1 cellular context compared by ENCODE assay signal in genomic region chr5:93611900-93612898, GRCh38.
TF ChIP-seq lines count a peak whose summit lies in the region.

No MANE protein-coding gene starts in this region.

TF ChIP-seq in HepG2, 621 proteins besides CTCF, POLR2A, EP300 and RAD21 (continues in another document):
- TF ChIP-seq ZNF850 (CRISPR knock-in tag; conservative IDR thresholded peaks at IDR 0.05) (no peak), ZNF761 (CRISPR knock-in tag; conservative IDR thresholded peaks at IDR 0.05) (no peak), NCOA1 (CRISPR knock-in tag; IDR thresholded peaks at IDR 0.05) (no peak), FOXA3 (CRISPR knock-in tag; IDR thresholded peaks at IDR 0.05) (no peak), NFKB2 (CRISPR knock-in tag; IDR thresholded peaks at IDR 0.05; ENCODE audit: borderline replicate concordance) (0 out of 2 replicates have a peak, but pooled peaks have one; percentile 37), CHCHD3 (CRISPR knock-in tag; IDR thresholded peaks at IDR 0.05) (no peak), ZNF350 (CRISPR knock-in tag; IDR thresholded peaks at IDR 0.05; ENCODE audit: borderline replicate concordance, low read depth) (no peak), KLF6 (CRISPR knock-in tag; IDR thresholded peaks at IDR 0.05) (no peak), ERF (CRISPR knock-in tag; IDR thresholded peaks at IDR 0.05) (0 out of 2 replicates have a peak, but pooled peaks have one; percentile 14), ZNF660 (CRISPR knock-in tag; IDR thresholded peaks at IDR 0.05; ENCODE audit: borderline replicate concordance, low read depth) (no peak), PITX1 (CRISPR knock-in tag; IDR thresholded peaks at IDR 0.05) (no peak), ZNF652 (CRISPR knock-in tag; IDR thresholded peaks at IDR 0.05; ENCODE audit: borderline replicate concordance, low read depth) (no peak), TAF1 (CRISPR knock-in tag; IDR thresholded peaks at IDR 0.05) (no peak), ZNF891 (CRISPR knock-in tag; IDR thresholded peaks at IDR 0.05) (no peak), ZNF567 (CRISPR knock-in tag; IDR thresholded peaks at IDR 0.05; ENCODE audit: borderline replicate concordance) (no peak), TSC22D2 (CRISPR knock-in tag; IDR thresholded peaks at IDR 0.05; ENCODE audit: borderline replicate concordance) (no peak), TCF7 (IDR thresholded peaks at IDR 0.05; ENCODE audit: low read depth) (no peak), RXRB (CRISPR knock-in tag; IDR thresholded peaks at IDR 0.05; ENCODE audit: borderline replicate concordance) (no peak), U2AF1 (optimal IDR thresholded peaks at IDR 0.05; ENCODE audit: low read depth, low read length) (no peak), ZNF616 (CRISPR knock-in tag; IDR thresholded peaks at IDR 0.05; ENCODE audit: low read depth) (no peak), ZNF644 (CRISPR knock-in tag; IDR thresholded peaks at IDR 0.05; ENCODE audit: low read depth) (no peak), ZFYVE20 (CRISPR knock-in tag; IDR thresholded peaks at IDR 0.05; ENCODE audit: borderline replicate concordance, low read depth) (no peak), ATF3 (CRISPR knock-in tag; IDR thresholded peaks at IDR 0.05) (no peak), NFYB (CRISPR knock-in tag; IDR thresholded peaks at IDR 0.05) (no peak), ZSCAN9 (CRISPR knock-in tag; IDR thresholded peaks at IDR 0.05; ENCODE audit: borderline replicate concordance) (0 out of 2 replicates have a peak, but pooled peaks have one; percentile 53), ZNF501 (CRISPR knock-in tag; IDR thresholded peaks at IDR 0.05) (no peak), ZNF598 (CRISPR knock-in tag; IDR thresholded peaks at IDR 0.05; ENCODE audit: borderline replicate concordance) (no peak), ZNF563 (CRISPR knock-in tag; IDR thresholded peaks at IDR 0.05) (no peak), CBX2 (IDR thresholded peaks at IDR 0.05; ENCODE audit: low read depth, low read length) (0 out of 2 replicates have a peak, but pooled peaks have one; percentile 2), CBX2 (CRISPR knock-in tag; IDR thresholded peaks at IDR 0.05; ENCODE audit: low read depth) (no peak), ZNF75D (CRISPR knock-in tag; IDR thresholded peaks at IDR 0.05; ENCODE audit: borderline replicate concordance) (no peak), NR1H2 (CRISPR knock-in tag; IDR thresholded peaks at IDR 0.05; ENCODE audit: borderline replicate concordance, low read depth) (no peak), MTA3 (CRISPR knock-in tag; IDR thresholded peaks at IDR 0.05) (no peak), ZNF3 (CRISPR knock-in tag; IDR thresholded peaks at IDR 0.05) (no peak), HOXA9 (CRISPR knock-in tag; IDR thresholded peaks at IDR 0.05; ENCODE audit: borderline replicate concordance) (no peak), ELF3 (CRISPR knock-in tag; IDR thresholded peaks at IDR 0.05) (no peak), NFRKB (IDR thresholded peaks at IDR 0.05) (no peak), DPF2 (CRISPR knock-in tag; IDR thresholded peaks at IDR 0.05; ENCODE audit: borderline replicate concordance, low read depth) (no peak), ZNF205 (CRISPR knock-in tag; IDR thresholded peaks at IDR 0.05) (no peak), ZNF562 (CRISPR knock-in tag; IDR thresholded peaks at IDR 0.05; ENCODE audit: borderline replicate concordance) (no peak), REXO4 (CRISPR knock-in tag; IDR thresholded peaks at IDR 0.05; ENCODE audit: borderline replicate concordance) (no peak), ZNF777 (CRISPR knock-in tag; IDR thresholded peaks at IDR 0.05) (0 out of 2 replicates have a peak, but pooled peaks have one; percentile 34), PLRG1 (conservative IDR thresholded peaks at IDR 0.05) (no peak), TCF7L2 (IDR thresholded peaks at IDR 0.05; ENCODE audit: low read depth, low read length) (no peak), ZNF550 (CRISPR knock-in tag; IDR thresholded peaks at IDR 0.05; ENCODE audit: borderline replicate concordance) (no peak), ELF4 (CRISPR knock-in tag; IDR thresholded peaks at IDR 0.05; ENCODE audit: borderline replicate concordance) (no peak), RFXAP (CRISPR knock-in tag; IDR thresholded peaks at IDR 0.05; ENCODE audit: borderline replicate concordance) (no peak), ZNF383 (CRISPR knock-in tag; IDR thresholded peaks at IDR 0.05; ENCODE audit: borderline replicate concordance) (no peak), DBP (CRISPR knock-in tag; IDR thresholded peaks at IDR 0.05; ENCODE audit: not compliant biosample characterization) (no peak), SAP130 (CRISPR knock-in tag; IDR thresholded peaks at IDR 0.05; ENCODE audit: low read depth) (0 out of 2 replicates have a peak, but pooled peaks have one; percentile 28), ZNF160 (CRISPR knock-in tag; IDR thresholded peaks at IDR 0.05) (no peak), ARNT (IDR thresholded peaks at IDR 0.05) (no peak)
- TF ChIP-seq, protein P1, sequence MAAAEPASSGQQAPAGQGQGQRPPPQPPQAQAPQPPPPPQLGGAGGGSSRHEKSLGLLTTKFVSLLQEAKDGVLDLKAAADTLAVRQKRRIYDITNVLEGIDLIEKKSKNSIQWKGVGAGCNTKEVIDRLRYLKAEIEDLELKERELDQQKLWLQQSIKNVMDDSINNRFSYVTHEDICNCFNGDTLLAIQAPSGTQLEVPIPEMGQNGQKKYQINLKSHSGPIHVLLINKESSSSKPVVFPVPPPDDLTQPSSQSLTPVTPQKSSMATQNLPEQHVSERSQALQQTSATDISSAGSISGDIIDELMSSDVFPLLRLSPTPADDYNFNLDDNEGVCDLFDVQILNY (CRISPR knock-in tag; conservative IDR thresholded peaks at IDR 0.05): no peak
- TF ChIP-seq, protein P2, sequence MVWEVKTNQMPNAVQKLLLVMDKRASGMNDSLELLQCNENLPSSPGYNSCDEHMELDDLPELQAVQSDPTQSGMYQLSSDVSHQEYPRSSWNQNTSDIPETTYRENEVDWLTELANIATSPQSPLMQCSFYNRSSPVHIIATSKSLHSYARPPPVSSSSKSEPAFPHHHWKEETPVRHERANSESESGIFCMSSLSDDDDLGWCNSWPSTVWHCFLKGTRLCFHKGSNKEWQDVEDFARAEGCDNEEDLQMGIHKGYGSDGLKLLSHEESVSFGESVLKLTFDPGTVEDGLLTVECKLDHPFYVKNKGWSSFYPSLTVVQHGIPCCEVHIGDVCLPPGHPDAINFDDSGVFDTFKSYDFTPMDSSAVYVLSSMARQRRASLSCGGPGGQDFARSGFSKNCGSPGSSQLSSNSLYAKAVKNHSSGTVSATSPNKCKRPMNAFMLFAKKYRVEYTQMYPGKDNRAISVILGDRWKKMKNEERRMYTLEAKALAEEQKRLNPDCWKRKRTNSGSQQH (CRISPR knock-in tag; IDR thresholded peaks at IDR 0.05; ENCODE audit: low read depth): no peak
- TF ChIP-seq, protein P3, sequence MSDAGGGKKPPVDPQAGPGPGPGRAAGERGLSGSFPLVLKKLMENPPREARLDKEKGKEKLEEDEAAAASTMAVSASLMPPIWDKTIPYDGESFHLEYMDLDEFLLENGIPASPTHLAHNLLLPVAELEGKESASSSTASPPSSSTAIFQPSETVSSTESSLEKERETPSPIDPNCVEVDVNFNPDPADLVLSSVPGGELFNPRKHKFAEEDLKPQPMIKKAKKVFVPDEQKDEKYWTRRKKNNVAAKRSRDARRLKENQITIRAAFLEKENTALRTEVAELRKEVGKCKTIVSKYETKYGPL (CRISPR knock-in tag; IDR thresholded peaks at IDR 0.05): 0 out of 2 replicates have a peak, but pooled peaks have one; percentile 41
- TF ChIP-seq, protein P4, sequence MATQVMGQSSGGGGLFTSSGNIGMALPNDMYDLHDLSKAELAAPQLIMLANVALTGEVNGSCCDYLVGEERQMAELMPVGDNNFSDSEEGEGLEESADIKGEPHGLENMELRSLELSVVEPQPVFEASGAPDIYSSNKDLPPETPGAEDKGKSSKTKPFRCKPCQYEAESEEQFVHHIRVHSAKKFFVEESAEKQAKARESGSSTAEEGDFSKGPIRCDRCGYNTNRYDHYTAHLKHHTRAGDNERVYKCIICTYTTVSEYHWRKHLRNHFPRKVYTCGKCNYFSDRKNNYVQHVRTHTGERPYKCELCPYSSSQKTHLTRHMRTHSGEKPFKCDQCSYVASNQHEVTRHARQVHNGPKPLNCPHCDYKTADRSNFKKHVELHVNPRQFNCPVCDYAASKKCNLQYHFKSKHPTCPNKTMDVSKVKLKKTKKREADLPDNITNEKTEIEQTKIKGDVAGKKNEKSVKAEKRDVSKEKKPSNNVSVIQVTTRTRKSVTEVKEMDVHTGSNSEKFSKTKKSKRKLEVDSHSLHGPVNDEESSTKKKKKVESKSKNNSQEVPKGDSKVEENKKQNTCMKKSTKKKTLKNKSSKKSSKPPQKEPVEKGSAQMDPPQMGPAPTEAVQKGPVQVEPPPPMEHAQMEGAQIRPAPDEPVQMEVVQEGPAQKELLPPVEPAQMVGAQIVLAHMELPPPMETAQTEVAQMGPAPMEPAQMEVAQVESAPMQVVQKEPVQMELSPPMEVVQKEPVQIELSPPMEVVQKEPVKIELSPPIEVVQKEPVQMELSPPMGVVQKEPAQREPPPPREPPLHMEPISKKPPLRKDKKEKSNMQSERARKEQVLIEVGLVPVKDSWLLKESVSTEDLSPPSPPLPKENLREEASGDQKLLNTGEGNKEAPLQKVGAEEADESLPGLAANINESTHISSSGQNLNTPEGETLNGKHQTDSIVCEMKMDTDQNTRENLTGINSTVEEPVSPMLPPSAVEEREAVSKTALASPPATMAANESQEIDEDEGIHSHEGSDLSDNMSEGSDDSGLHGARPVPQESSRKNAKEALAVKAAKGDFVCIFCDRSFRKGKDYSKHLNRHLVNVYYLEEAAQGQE (IDR thresholded peaks at IDR 0.05; ENCODE audit: borderline replicate concordance in 1 of 2, low read depth in 1 of 2, low read length in 2 of 2): peak; percentile 58 to 93
- TF ChIP-seq, protein P5, sequence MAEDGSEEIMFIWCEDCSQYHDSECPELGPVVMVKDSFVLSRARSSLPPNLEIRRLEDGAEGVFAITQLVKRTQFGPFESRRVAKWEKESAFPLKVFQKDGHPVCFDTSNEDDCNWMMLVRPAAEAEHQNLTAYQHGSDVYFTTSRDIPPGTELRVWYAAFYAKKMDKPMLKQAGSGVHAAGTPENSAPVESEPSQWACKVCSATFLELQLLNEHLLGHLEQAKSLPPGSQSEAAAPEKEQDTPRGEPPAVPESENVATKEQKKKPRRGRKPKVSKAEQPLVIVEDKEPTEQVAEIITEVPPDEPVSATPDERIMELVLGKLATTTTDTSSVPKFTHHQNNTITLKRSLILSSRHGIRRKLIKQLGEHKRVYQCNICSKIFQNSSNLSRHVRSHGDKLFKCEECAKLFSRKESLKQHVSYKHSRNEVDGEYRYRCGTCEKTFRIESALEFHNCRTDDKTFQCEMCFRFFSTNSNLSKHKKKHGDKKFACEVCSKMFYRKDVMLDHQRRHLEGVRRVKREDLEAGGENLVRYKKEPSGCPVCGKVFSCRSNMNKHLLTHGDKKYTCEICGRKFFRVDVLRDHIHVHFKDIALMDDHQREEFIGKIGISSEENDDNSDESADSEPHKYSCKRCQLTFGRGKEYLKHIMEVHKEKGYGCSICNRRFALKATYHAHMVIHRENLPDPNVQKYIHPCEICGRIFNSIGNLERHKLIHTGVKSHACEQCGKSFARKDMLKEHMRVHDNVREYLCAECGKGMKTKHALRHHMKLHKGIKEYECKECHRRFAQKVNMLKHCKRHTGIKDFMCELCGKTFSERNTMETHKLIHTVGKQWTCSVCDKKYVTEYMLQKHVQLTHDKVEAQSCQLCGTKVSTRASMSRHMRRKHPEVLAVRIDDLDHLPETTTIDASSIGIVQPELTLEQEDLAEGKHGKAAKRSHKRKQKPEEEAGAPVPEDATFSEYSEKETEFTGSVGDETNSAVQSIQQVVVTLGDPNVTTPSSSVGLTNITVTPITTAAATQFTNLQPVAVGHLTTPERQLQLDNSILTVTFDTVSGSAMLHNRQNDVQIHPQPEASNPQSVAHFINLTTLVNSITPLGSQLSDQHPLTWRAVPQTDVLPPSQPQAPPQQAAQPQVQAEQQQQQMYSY (CRISPR knock-in tag; IDR thresholded peaks at IDR 0.05): no peak
- TF ChIP-seq, protein P6, sequence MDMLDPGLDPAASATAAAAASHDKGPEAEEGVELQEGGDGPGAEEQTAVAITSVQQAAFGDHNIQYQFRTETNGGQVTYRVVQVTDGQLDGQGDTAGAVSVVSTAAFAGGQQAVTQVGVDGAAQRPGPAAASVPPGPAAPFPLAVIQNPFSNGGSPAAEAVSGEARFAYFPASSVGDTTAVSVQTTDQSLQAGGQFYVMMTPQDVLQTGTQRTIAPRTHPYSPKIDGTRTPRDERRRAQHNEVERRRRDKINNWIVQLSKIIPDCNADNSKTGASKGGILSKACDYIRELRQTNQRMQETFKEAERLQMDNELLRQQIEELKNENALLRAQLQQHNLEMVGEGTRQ (IDR thresholded peaks at IDR 0.05; ENCODE audit: low read depth, low read length): no peak
- TF ChIP-seq, protein P6 (CRISPR knock-in tag; IDR thresholded peaks at IDR 0.05; ENCODE audit: borderline replicate concordance): no peak
- TF ChIP-seq, protein P7, sequence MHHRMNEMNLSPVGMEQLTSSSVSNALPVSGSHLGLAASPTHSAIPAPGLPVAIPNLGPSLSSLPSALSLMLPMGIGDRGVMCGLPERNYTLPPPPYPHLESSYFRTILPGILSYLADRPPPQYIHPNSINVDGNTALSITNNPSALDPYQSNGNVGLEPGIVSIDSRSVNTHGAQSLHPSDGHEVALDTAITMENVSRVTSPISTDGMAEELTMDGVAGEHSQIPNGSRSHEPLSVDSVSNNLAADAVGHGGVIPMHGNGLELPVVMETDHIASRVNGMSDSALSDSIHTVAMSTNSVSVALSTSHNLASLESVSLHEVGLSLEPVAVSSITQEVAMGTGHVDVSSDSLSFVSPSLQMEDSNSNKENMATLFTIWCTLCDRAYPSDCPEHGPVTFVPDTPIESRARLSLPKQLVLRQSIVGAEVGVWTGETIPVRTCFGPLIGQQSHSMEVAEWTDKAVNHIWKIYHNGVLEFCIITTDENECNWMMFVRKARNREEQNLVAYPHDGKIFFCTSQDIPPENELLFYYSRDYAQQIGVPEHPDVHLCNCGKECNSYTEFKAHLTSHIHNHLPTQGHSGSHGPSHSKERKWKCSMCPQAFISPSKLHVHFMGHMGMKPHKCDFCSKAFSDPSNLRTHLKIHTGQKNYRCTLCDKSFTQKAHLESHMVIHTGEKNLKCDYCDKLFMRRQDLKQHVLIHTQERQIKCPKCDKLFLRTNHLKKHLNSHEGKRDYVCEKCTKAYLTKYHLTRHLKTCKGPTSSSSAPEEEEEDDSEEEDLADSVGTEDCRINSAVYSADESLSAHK (CRISPR knock-in tag; IDR thresholded peaks at IDR 0.05; ENCODE audit: borderline replicate concordance): no peak
